Comparison of ENCODE assay signal across 1 cellular context in genomic region chr17:44222112-44222869, GRCh38.
TF ChIP-seq lines count a peak whose summit lies in the region.

No MANE protein-coding gene starts in this region.

TF ChIP-seq in HepG2, 621 proteins besides CTCF, POLR2A, EP300 and RAD21 (continued from another document and continues in another):
- TF ChIP-seq USF2 (IDR thresholded peaks at IDR 0.05; ENCODE audit: low read depth, low read length) (no peak), USF2 (CRISPR knock-in tag; IDR thresholded peaks at IDR 0.05; ENCODE audit: borderline replicate concordance) (no peak), ZNF574 (CRISPR knock-in tag; IDR thresholded peaks at IDR 0.05) (peak; percentile 59), BCL3 (CRISPR knock-in tag; IDR thresholded peaks at IDR 0.05) (no peak), ZNF670 (CRISPR knock-in tag; IDR thresholded peaks at IDR 0.05; ENCODE audit: borderline replicate concordance) (no peak), FOXK2 (IDR thresholded peaks at IDR 0.05) (no peak), ZFAT (CRISPR knock-in tag; conservative IDR thresholded peaks at IDR 0.05) (no peak), TP53 (CRISPR knock-in tag; conservative IDR thresholded peaks at IDR 0.05) (no peak), ZNF136 (CRISPR knock-in tag; IDR thresholded peaks at IDR 0.05; ENCODE audit: low read depth) (no peak), HDAC6 (IDR thresholded peaks at IDR 0.05; ENCODE audit: low read depth, low read length) (no peak), GATA4 (IDR thresholded peaks at IDR 0.05; ENCODE audit: borderline replicate concordance, low read depth) (0 out of 2 replicates have a peak, but pooled peaks have one; percentile 9), ZNF790 (CRISPR knock-in tag; IDR thresholded peaks at IDR 0.05; ENCODE audit: borderline replicate concordance) (no peak), CREB1 (IDR thresholded peaks at IDR 0.05) (peak; percentile 8; the same call in 1 of the 2 replicates), CREB1 (CRISPR knock-in tag; IDR thresholded peaks at IDR 0.05) (no peak), ZNF335 (CRISPR knock-in tag; IDR thresholded peaks at IDR 0.05) (no peak; the same call in 1 of the 2 replicates), ZNF446 (CRISPR knock-in tag; IDR thresholded peaks at IDR 0.05) (no peak), ZNF660 (CRISPR knock-in tag; IDR thresholded peaks at IDR 0.05; ENCODE audit: borderline replicate concordance, low read depth) (no peak), ZKSCAN8 (CRISPR knock-in tag; IDR thresholded peaks at IDR 0.05; ENCODE audit: borderline replicate concordance) (0 out of 2 replicates have a peak, but pooled peaks have one; percentile 35), DRAP1 (CRISPR knock-in tag; IDR thresholded peaks at IDR 0.05) (peak; percentile 66), SNAPC2 (CRISPR knock-in tag; IDR thresholded peaks at IDR 0.05) (no peak), MEF2D (CRISPR knock-in tag; IDR thresholded peaks at IDR 0.05) (no peak), SP2 (CRISPR knock-in tag; IDR thresholded peaks at IDR 0.05) (no peak), ZSCAN9 (CRISPR knock-in tag; IDR thresholded peaks at IDR 0.05; ENCODE audit: borderline replicate concordance) (no peak), ZSCAN22 (CRISPR knock-in tag; IDR thresholded peaks at IDR 0.05) (no peak), CREM (IDR thresholded peaks at IDR 0.05) (no peak), CREM (CRISPR knock-in tag; IDR thresholded peaks at IDR 0.05) (no peak), ZNF687 (CRISPR knock-in tag; IDR thresholded peaks at IDR 0.05) (peak; percentile 60), HNRNPK (IDR thresholded peaks at IDR 0.05; ENCODE audit: low read depth, low read length, poor library complexity, severe bottlenecking) (peak; percentile 35), ZFP1 (CRISPR knock-in tag; IDR thresholded peaks at IDR 0.05) (no peak), SAP130 (CRISPR knock-in tag; IDR thresholded peaks at IDR 0.05; ENCODE audit: low read depth) (peak; percentile 69), ETV6 (CRISPR knock-in tag; conservative IDR thresholded peaks at IDR 0.05) (no peak), DMTF1 (CRISPR knock-in tag; IDR thresholded peaks at IDR 0.05) (no peak), SPEN (CRISPR knock-in tag; IDR thresholded peaks at IDR 0.05; ENCODE audit: low read depth) (no peak), HOXA7 (CRISPR knock-in tag; IDR thresholded peaks at IDR 0.05) (no peak), ZNF121 (CRISPR knock-in tag; IDR thresholded peaks at IDR 0.05) (no peak), SALL1 (CRISPR knock-in tag; IDR thresholded peaks at IDR 0.05) (no peak; the same call in 1 of the 2 replicates), HINFP (CRISPR knock-in tag; IDR thresholded peaks at IDR 0.05; ENCODE audit: low read depth) (no peak), ISL2 (CRISPR knock-in tag; IDR thresholded peaks at IDR 0.05) (peak; percentile 61; the same call in 1 of the 2 replicates), NCOA2 (CRISPR knock-in tag; IDR thresholded peaks at IDR 0.05) (no peak), ZNF644 (CRISPR knock-in tag; IDR thresholded peaks at IDR 0.05; ENCODE audit: low read depth) (no peak), ZSCAN25 (CRISPR knock-in tag; IDR thresholded peaks at IDR 0.05) (peak; percentile 45; the same call in 1 of the 2 replicates), ZNF234 (CRISPR knock-in tag; conservative IDR thresholded peaks at IDR 0.05) (no peak), ZNF580 (CRISPR knock-in tag; IDR thresholded peaks at IDR 0.05; ENCODE audit: borderline replicate concordance, low read depth) (no peak), ZNF430 (CRISPR knock-in tag; IDR thresholded peaks at IDR 0.05) (no peak), SP1 (IDR thresholded peaks at IDR 0.05) (no peak), SP1 (CRISPR knock-in tag; IDR thresholded peaks at IDR 0.05) (no peak), DMAP1 (CRISPR knock-in tag; IDR thresholded peaks at IDR 0.05) (no peak), HMG20A (CRISPR knock-in tag; IDR thresholded peaks at IDR 0.05; ENCODE audit: borderline replicate concordance) (no peak), NFAT5 (CRISPR knock-in tag; IDR thresholded peaks at IDR 0.05) (peak; percentile 61; the same call in 1 of the 2 replicates)
